ENCODE assay signal across 22 cellular contexts in the genomic region with DNA sequence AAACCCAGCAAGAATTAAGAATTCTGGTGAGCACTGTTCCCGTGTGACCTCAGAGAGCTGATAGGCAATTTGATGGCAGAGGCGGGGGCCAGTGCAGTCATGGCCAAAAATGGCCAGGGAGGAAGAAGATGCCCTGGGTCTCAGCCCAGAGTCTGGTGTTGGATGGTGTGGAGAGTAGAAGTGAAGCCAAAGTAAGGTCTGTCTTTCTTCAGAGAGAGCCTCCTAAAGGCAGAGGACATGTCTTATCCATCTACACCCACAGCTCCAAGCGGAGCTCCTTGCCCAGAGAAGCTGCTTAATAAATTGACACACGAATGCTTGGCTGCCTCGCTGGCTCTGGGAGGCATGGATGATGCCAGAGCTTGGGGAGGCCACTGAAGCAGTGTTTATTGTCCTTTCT. TPM values are rescaled to one million over a fixed set of nuclear protein-coding genes. Genes with fewer than 3 reads are reported as not detected.
DNase-seq lines count a peak whose midpoint lies in the region; ATAC-seq and TF ChIP-seq lines count a peak whose summit lies in the region.
"Had no signal": no experiment of that assay in that cellular context is flagged by ENCODE, and none has a peak within 500 bp of the region (broad histone marks: within the 10 kb centered on the region; RNA-seq: fewer than 3 reads in every experiment).

No MANE protein-coding gene starts in this region.

- H3K9me3 Mint-ChIP-seq in WTC11, result no peaks in the 10 kb centered on the region
- H3K9me3 Mint-ChIP-seq in naive B cell, result peaks cover 0 to 9% (median 5%) of the 10 kb centered on the region in 7 donors

- intact Hi-C loops in sigmoid colon (cut with DNase I) (no loop called here), posterior cingulate gyrus (cut with DNase I) (no loop called here), A673 (cut with micrococcal nuclease; ENCODE audit: unreplicated experiment) (no loop called here)

- CTCF ChIA-PET in WTC11 (lab: Charles Lee), result interaction anchor here (0.5 to 1.9 kb wide), 4 partner anchors 11 to 14 kb away, joined by 3 to 6 read pairs (median 4); no protein-coding TSS in a partner anchor
- CTCF ChIA-PET in A673 (lab: Charles Lee), result no interaction called here

- H3K9me3 ChIP-seq in BLaER1 (0 out of 2 replicates have a peak, but pooled peaks cover 5% of the 10 kb centered on the region), sigmoid colon (no peaks in the 10 kb centered on the region), A673 (ENCODE audit: low read depth, low read length, poor library complexity, severe bottlenecking) (no peaks in the 10 kb centered on the region)
- H3K9me3 ChIP-seq: SJCRH30 had no signal

- H3K4me3 Mint-ChIP-seq in WTC11 (no peak overlapping the region), naive B cell (peak overlapping the region in 4 of 8 donors; percentile 22 to 73 (median 48))
- H3K4me3 Mint-ChIP-seq: CD4-positive, CD25-positive, alpha-beta regulatory T cell had no signal

- DNase-seq in WTC11 (ENCODE audit: low spot score), result no peak
- DNase-seq in naive B cell, result no peak
- peak; percentile 89 for DNase-seq in sigmoid colon
- no peak for DNase-seq in posterior cingulate gyrus
- no peak for DNase-seq in A673 (ENCODE audit: low spot score)
- no peak for DNase-seq in stimulated activated CD4-positive, alpha-beta T cell treated with anti-CD3 and anti-CD28 coated beads, Interleukin-4, amount 100 ng/mL, for 24 hours
- DNase-seq: BE2C; CD4-positive, CD25-positive, alpha-beta regulatory T cell; DMS153; DND-41; HCEC 1CT; IMR-90; MM.1S; NCI-H1694; NCI-H2029 treated with DMSO at 0.1 percent for 48 hours; NCI-H446 treated with DMSO at 0.1 percent for 48 hours; NCI-H526; PC-9; SJCRH30 had no signal

- no peak overlapping the region for H3K9ac ChIP-seq in BLaER1
- H3K9ac ChIP-seq: KMS-11 had no signal

- H3K4me3 ChIP-seq in BLaER1, result no peak overlapping the region
- H3K4me3 ChIP-seq in sigmoid colon, result no peak overlapping the region
- H3K4me3 ChIP-seq in A673 (ENCODE audit: low read depth, low read length, poor library complexity, severe bottlenecking), result no peak overlapping the region
- H3K4me3 ChIP-seq: PC-9, SJCRH30 had no signal

- H3K36me3 Mint-ChIP-seq in WTC11 (no peaks in the 10 kb centered on the region), naive B cell (peaks cover 10 to 16% of the 10 kb centered on the region in 2 donors)

- H3K27me3 Mint-ChIP-seq in WTC11 (ENCODE audit: low read depth) (peaks cover 3% of the 10 kb centered on the region; the same call in 1 of the 2 replicates), naive B cell (no peaks in the 10 kb centered on the region)
- H3K27me3 Mint-ChIP-seq: CD4-positive, CD25-positive, alpha-beta regulatory T cell had no signal

- H3K4me1 ChIP-seq in BLaER1 (peaks cover 36% of the 10 kb centered on the region), sigmoid colon (peaks cover 0 to 53% (median 43%) of the 10 kb centered on the region in 4 donors), A673 (ENCODE audit: insufficient read depth, low read length, poor library complexity, severe bottlenecking) (no peaks in the 10 kb centered on the region)
- H3K4me1 ChIP-seq: BE2C had no signal

- ATAC-seq in WTC11 (no peak), naive B cell (ENCODE audit: low read depth in 2 of 2) (no peak)
- ATAC-seq: SK-N-SH treated with all-trans-retinoic acid at 6 μM for 48 hours had no signal

- TF ChIP-seq POLR2A in sigmoid colon (IDR thresholded peaks at IDR 0.05), result no peak

- H3K36me3 ChIP-seq in BLaER1 (no peaks in the 10 kb centered on the region), sigmoid colon (no peaks in the 10 kb centered on the region), A673 (ENCODE audit: insufficient read depth, low read length, poor library complexity, severe bottlenecking) (no peaks in the 10 kb centered on the region)
- H3K36me3 ChIP-seq: BE2C, SJCRH30 had no signal

- BruUV-seq in A673 (replicated peaks; lab: Mats Ljungman, UMichigan), result no TSS peak

- TF ChIP-seq EP300 in sigmoid colon (IDR thresholded peaks at IDR 0.05), result peak in 3 of 4 donors; percentile 26 to 71 (median 65)

- TF ChIP-seq CTCF in WTC11 (IDR thresholded peaks at IDR 0.05) (no peak), sigmoid colon (IDR thresholded peaks at IDR 0.05) (no peak), A673 (conservative IDR thresholded peaks at IDR 0.05; ENCODE audit: low read depth, low read length) (no peak)

- WGBS in sigmoid colon, 2 donors, result 88 to 90% methylated on average over 5 of the region's 5 CpGs

- POLR2A ChIA-PET in WTC11 (lab: Charles Lee) (interaction anchor here (0.6 kb wide), 1 partner anchor 46 kb away, joined by 5 read pairs; no protein-coding TSS in a partner anchor), A673 (lab: Charles Lee; ENCODE audit: low non-redundant PET) (no interaction called here)

- peak overlapping the region; percentile 11; the same call in 1 of the 2 replicates for H3K4me2 ChIP-seq in BLaER1
- H3K4me2 ChIP-seq: KMS-11, PC-9 had no signal

- 0 out of 2 replicates have a peak overlapping the region, but pooled peaks have one; percentile 15 for H3K27ac Mint-ChIP-seq in WTC11
- peak overlapping the region; percentile 3 to 70 (median 56) for H3K27ac Mint-ChIP-seq in naive B cell

- H3K27ac ChIP-seq in BLaER1, result no peak overlapping the region
- peak overlapping the region in 3 of 4 donors; percentile 84 to 88 (median 85) for H3K27ac ChIP-seq in sigmoid colon
- no peak overlapping the region for H3K27ac ChIP-seq in A673 (ENCODE audit: low read depth, low read length, poor library complexity, severe bottlenecking)
- H3K27ac ChIP-seq: KMS-11, PC-9, SJCRH30 had no signal

- H3K27me3 ChIP-seq in BLaER1, result no peaks in the 10 kb centered on the region
- no peaks in the 10 kb centered on the region for H3K27me3 ChIP-seq in sigmoid colon
- H3K27me3 ChIP-seq in A673 (replicated peaks; ENCODE audit: insufficient read depth, low read depth, low read length, poor library complexity), result no peaks in the 10 kb centered on the region
- H3K27me3 ChIP-seq: BE2C, SJCRH30 had no signal

- H3K4me1 Mint-ChIP-seq in WTC11 (peaks cover 4% of the 10 kb centered on the region), naive B cell (peaks cover 47 to 68% (median 62%) of the 10 kb centered on the region in 3 donors)

- H4K20me1 ChIP-seq in BLaER1, result no peaks in the 10 kb centered on the region

TF ChIP-seq in WTC11, 78 proteins besides CTCF, POLR2A, EP300 and RAD21 (continues in another document):
- TF ChIP-seq TP53 (CRISPR knock-in tag; IDR thresholded peaks at IDR 0.05), result no peak
- TF ChIP-seq, protein P1, sequence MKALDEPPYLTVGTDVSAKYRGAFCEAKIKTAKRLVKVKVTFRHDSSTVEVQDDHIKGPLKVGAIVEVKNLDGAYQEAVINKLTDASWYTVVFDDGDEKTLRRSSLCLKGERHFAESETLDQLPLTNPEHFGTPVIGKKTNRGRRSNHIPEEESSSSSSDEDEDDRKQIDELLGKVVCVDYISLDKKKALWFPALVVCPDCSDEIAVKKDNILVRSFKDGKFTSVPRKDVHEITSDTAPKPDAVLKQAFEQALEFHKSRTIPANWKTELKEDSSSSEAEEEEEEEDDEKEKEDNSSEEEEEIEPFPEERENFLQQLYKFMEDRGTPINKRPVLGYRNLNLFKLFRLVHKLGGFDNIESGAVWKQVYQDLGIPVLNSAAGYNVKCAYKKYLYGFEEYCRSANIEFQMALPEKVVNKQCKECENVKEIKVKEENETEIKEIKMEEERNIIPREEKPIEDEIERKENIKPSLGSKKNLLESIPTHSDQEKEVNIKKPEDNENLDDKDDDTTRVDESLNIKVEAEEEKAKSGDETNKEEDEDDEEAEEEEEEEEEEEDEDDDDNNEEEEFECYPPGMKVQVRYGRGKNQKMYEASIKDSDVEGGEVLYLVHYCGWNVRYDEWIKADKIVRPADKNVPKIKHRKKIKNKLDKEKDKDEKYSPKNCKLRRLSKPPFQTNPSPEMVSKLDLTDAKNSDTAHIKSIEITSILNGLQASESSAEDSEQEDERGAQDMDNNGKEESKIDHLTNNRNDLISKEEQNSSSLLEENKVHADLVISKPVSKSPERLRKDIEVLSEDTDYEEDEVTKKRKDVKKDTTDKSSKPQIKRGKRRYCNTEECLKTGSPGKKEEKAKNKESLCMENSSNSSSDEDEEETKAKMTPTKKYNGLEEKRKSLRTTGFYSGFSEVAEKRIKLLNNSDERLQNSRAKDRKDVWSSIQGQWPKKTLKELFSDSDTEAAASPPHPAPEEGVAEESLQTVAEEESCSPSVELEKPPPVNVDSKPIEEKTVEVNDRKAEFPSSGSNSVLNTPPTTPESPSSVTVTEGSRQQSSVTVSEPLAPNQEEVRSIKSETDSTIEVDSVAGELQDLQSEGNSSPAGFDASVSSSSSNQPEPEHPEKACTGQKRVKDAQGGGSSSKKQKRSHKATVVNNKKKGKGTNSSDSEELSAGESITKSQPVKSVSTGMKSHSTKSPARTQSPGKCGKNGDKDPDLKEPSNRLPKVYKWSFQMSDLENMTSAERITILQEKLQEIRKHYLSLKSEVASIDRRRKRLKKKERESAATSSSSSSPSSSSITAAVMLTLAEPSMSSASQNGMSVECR (CRISPR knock-in tag; IDR thresholded peaks at IDR 0.05; ENCODE audit: borderline replicate concordance), result no peak
- TF ChIP-seq ETV6 (CRISPR knock-in tag; IDR thresholded peaks at IDR 0.05), result no peak
- TF ChIP-seq ZNF396 (CRISPR knock-in tag; IDR thresholded peaks at IDR 0.05; ENCODE audit: borderline replicate concordance), result no peak
- no peak for TF ChIP-seq USF2 (CRISPR knock-in tag; IDR thresholded peaks at IDR 0.05)
- TF ChIP-seq ATF1 (CRISPR knock-in tag; IDR thresholded peaks at IDR 0.05), result no peak
- TF ChIP-seq ZBTB21 (CRISPR knock-in tag; IDR thresholded peaks at IDR 0.05; ENCODE audit: borderline replicate concordance), result no peak
- TF ChIP-seq FOXP1 (CRISPR knock-in tag; IDR thresholded peaks at IDR 0.05; ENCODE audit: borderline replicate concordance), result no peak
- TF ChIP-seq NFE2L1 (CRISPR knock-in tag; IDR thresholded peaks at IDR 0.05), result no peak

RNA-seq across cellular contexts. Expression of gene ZNF652, which starts 19.7 kb away (rescaled TPM):
- total RNA-seq in WTC11 (2021) (40.8 to 46.0 TPM (median 44.2 TPM) in 3 replicates), sigmoid colon (100 to 1,000 TPM in 3 of 4 donors, 10 to 100 TPM in 1; 83.1 to 134 (median 114) TPM), A673 (2021) (32.1 and 41.5 TPM in 2 replicates)
- polyA plus RNA-seq in naive B cell (ENCODE audit: low read depth in 6 of 6) (10 to 100 TPM; 16.9 to 38.2 (median 33.7) TPM), sigmoid colon (10 to 100 TPM; 12.9 to 20.2 (median 14.4) TPM)

RNA-seq across cellular contexts. Expression of gene PHB1, which starts 32.9 kb away (rescaled TPM):
- total RNA-seq in WTC11 (2021), result 350 to 375 TPM (median 362 TPM) in 3 replicates
- 100 to 1,000 TPM; 122 to 241 (median 136) TPM for polyA plus RNA-seq in naive B cell (ENCODE audit: low read depth in 6 of 6)
- total RNA-seq in sigmoid colon, result 100 to 1,000 TPM in 1 of 4 donors, 10 to 100 TPM in 3; 70.9 to 105 (median 94.4) TPM
- polyA plus RNA-seq in sigmoid colon, result 100 to 1,000 TPM; 148 to 279 (median 225) TPM
- 430 and 451 TPM in 2 replicates for total RNA-seq in A673 (2021)

Comparison
In these comparisons a context has a peak if more than half of its experiments do, and no peak if none do; other contexts are left out.
1. H3K27ac ChIP-seq: peak in sigmoid colon (3 of 4); none in BLaER1 (single experiment) and A673 (single experiment).